ENCODE assay signal across 10 cellular contexts in genomic region chr9:81609782-81610738, GRCh38.
DNase-seq lines count a peak whose midpoint lies in the region; ATAC-seq, FAIRE-seq and TF ChIP-seq lines count a peak whose summit lies in the region.
"Had no signal": no experiment of that assay in that cellular context is flagged by ENCODE, and none has a peak within 500 bp of the region (broad histone marks: within the 10 kb centered on the region; RNA-seq: fewer than 3 reads in every experiment).

No MANE protein-coding gene starts in this region.

- H3K9ac ChIP-seq in astrocyte (ENCODE audit: low read length) (peak overlapping the region; percentile 1), PC-3 (ENCODE audit: low read length) (no peak overlapping the region)

- no peaks in the 10 kb centered on the region for H4K20me1 ChIP-seq in astrocyte (ENCODE audit: insufficient read depth, low read length)
- H4K20me1 ChIP-seq in PC-3 (ENCODE audit: low read length) = no peaks in the 10 kb centered on the region

- H3K27me3 ChIP-seq in astrocyte (ENCODE audit: insufficient read depth, low read length) (no peaks in the 10 kb centered on the region), PC-3 (ENCODE audit: low read length) (no peaks in the 10 kb centered on the region)

- peak overlapping the region; percentile 47 for H3K4me2 ChIP-seq in astrocyte (ENCODE audit: low read length)
- H3K4me2 ChIP-seq in PC-3 (ENCODE audit: low read length) = no peak overlapping the region

- no peak overlapping the region for H2AFZ ChIP-seq in astrocyte (ENCODE audit: low read depth, low read length)
- H2AFZ ChIP-seq in PC-3 (ENCODE audit: low read length) = no peak overlapping the region

- peaks cover 12% of the 10 kb centered on the region for H3K4me1 Mint-ChIP-seq in astrocyte (ENCODE audit: low read depth, unreplicated experiment)

- no peaks in the 10 kb centered on the region for H3K27me3 Mint-ChIP-seq in astrocyte (ENCODE audit: low read depth, unreplicated experiment)

- peaks cover 19% of the 10 kb centered on the region for H3K36me3 Mint-ChIP-seq in astrocyte (ENCODE audit: low read depth, unreplicated experiment)

- intact Hi-C loops in PC-3 (cut with micrococcal nuclease) = no loop called here

- H3K27ac ChIP-seq in astrocyte (ENCODE audit: low read depth, low read length) = no peak overlapping the region
- no peak overlapping the region for H3K27ac ChIP-seq in PC-3 (ENCODE audit: low read length)

- peak overlapping the region; percentile 45 for H3K4me3 Mint-ChIP-seq in astrocyte (ENCODE audit: unreplicated experiment)

- H3K36me3 ChIP-seq in astrocyte (ENCODE audit: insufficient read depth, low read length) (peaks cover 4% of the 10 kb centered on the region), PC-3 (ENCODE audit: low read depth, low read length) (peaks cover 15% of the 10 kb centered on the region; the same call in 1 of the 2 replicates)

- H3K4me3 ChIP-seq in astrocyte (ENCODE audit: insufficient read depth, low read depth, low read length) (no peak overlapping the region), PC-3 (ENCODE audit: low read length) (no peak overlapping the region)

- CTCF ChIA-PET in PC-3 (lab: Charles Lee) = no interaction called here

- H3F3A ChIP-seq in PC-3 (ENCODE audit: low read length, unreplicated experiment) = no peaks in the 10 kb centered on the region

- peaks cover 2% of the 10 kb centered on the region for H3K9me3 Mint-ChIP-seq in astrocyte (ENCODE audit: unreplicated experiment)

- no peak for TF ChIP-seq CTCF in astrocyte (IDR thresholded peaks at IDR 0.05; ENCODE audit: insufficient read depth, low read depth, low read length)
- no peak for TF ChIP-seq CTCF in PC-3 (conservative IDR thresholded peaks at IDR 0.05; ENCODE audit: low read depth, low read length)

- H3K9me2 ChIP-seq in PC-3 (replicated peaks; ENCODE audit: low read length) = no peaks in the 10 kb centered on the region

- H3K9me3 ChIP-seq in astrocyte (ENCODE audit: insufficient read depth, low read depth, low read length) (no peaks in the 10 kb centered on the region), PC-3 (ENCODE audit: low read length) (no peaks in the 10 kb centered on the region)

- H3K79me2 ChIP-seq in astrocyte (ENCODE audit: insufficient read depth, low read length) = no peaks in the 10 kb centered on the region
- no peaks in the 10 kb centered on the region for H3K79me2 ChIP-seq in PC-3 (ENCODE audit: low read length)

- no TSS peak for BruUV-seq in PC-3 (replicated peaks; lab: Mats Ljungman, UMichigan)

- no peak for ATAC-seq in PC-3

- peak overlapping the region; percentile 81 for H3K27ac Mint-ChIP-seq in astrocyte (ENCODE audit: unreplicated experiment)

- POLR2A ChIA-PET in PC-3 (lab: Charles Lee; ENCODE audit: unreplicated experiment) = no interaction called here

- DNase-seq in Daoy (ENCODE audit: low read depth) (peak; percentile 34), HTR-8/SVneo (ENCODE audit: insufficient read length, low spot score) (peak; percentile 10), astrocyte (ENCODE audit: low read depth) (peak; percentile 63), myocyte (ENCODE audit: low read depth) (peak; percentile 91), NCI-H1092 treated with DMSO at 0.1 percent for 48 hours (lab: John Stamatoyannopoulos, UW) (no peak), amniotic stem cell (lab: John Stamatoyannopoulos, UW) (no peak), PC-3 (no peak), LoVo (ENCODE audit: low spot score) (no peak)
- DNase-seq: activated naive CD4-positive, alpha-beta T cell treated with Interleukin-2 at 50 U/mL for 16 hours; stimulated activated CD4-positive, alpha-beta T cell treated with anti-CD3 and anti-CD28 coated beads, Interleukin-15, amount 100 ng/mL, for 24 hours had no signal

- FAIRE-seq in HTR-8/SVneo (lab: Jason Lieb, UNC) (no peak), astrocyte (lab: Jason Lieb, UNC) (no peak)

- H3K4me1 ChIP-seq in astrocyte (ENCODE audit: insufficient read depth, low read length) (peaks cover 17% of the 10 kb centered on the region), PC-3 (ENCODE audit: insufficient read depth, low read length) (peaks cover 3% of the 10 kb centered on the region)

Comparison
In these comparisons a context has a peak if more than half of its experiments do, and no peak if none do; other contexts are left out.
1. DNase-seq: peak in Daoy (single experiment), HTR-8/SVneo (single experiment), astrocyte (single experiment) and myocyte (single experiment); none in NCI-H1092 treated with DMSO at 0.1 percent for 48 hours (single experiment), amniotic stem cell (single experiment), PC-3 (single experiment) and LoVo (single experiment).